ENCODE assay signal across 24 cellular contexts in genomic region chr20:20395856-20396600, GRCh38. TPM values are rescaled to one million over a fixed set of nuclear protein-coding genes. Genes with fewer than 3 reads are reported as not detected.
DNase-seq lines count a peak whose midpoint lies in the region; TF ChIP-seq lines count a peak whose summit lies in the region.
"Had no signal": no experiment of that assay in that cellular context is flagged by ENCODE, and none has a peak within 500 bp of the region (broad histone marks: within the 10 kb centered on the region; RNA-seq: fewer than 3 reads in every experiment).

No MANE protein-coding gene starts in this region.

- no peaks in the 10 kb centered on the region for H3K27me3 ChIP-seq in smooth muscle cell (ENCODE audit: low read depth)
- no peaks in the 10 kb centered on the region for H3K27me3 ChIP-seq in ascending aorta

- no peaks in the 10 kb centered on the region for H3F3A ChIP-seq in smooth muscle cell (ENCODE audit: low read depth)

- H3K4me1 ChIP-seq in smooth muscle cell (ENCODE audit: low read depth) (peaks cover 7% of the 10 kb centered on the region), ascending aorta (no peaks in the 10 kb centered on the region)

- intact Hi-C loops in ascending aorta (cut with DNase I): no loop called here

- TF ChIP-seq CTCF in epithelial cell of esophagus (IDR thresholded peaks at IDR 0.05; ENCODE audit: insufficient read depth, low read depth, low read length, missing control alignments) (no peak), smooth muscle cell (IDR thresholded peaks at IDR 0.05; ENCODE audit: borderline replicate concordance, insufficient read depth, poor library complexity, severe bottlenecking) (no peak), ascending aorta (IDR thresholded peaks at IDR 0.05) (no peak)

- DNase-seq in DMS153 (lab: John Stamatoyannopoulos, UW) (peak; percentile 82), NCI-H128 (lab: John Stamatoyannopoulos, UW; ENCODE audit: unreplicated experiment) (peak; percentile 84), NCI-H345 treated with DMSO at 0.1 percent for 48 hours (lab: John Stamatoyannopoulos, UW; ENCODE audit: unreplicated experiment) (peak; percentile 88), epithelial cell of esophagus (ENCODE audit: low read depth) (peak; percentile 27), smooth muscle cell (lab: John Stamatoyannopoulos, UW; ENCODE audit: unreplicated experiment) (no peak), ascending aorta (ENCODE audit: low spot score in 2 of 2) (no peak), cerebellar nuclear complex (lab: John Stamatoyannopoulos, UW) (no peak), HK-2 (ENCODE audit: unreplicated experiment) (no peak)
- DNase-seq: ACHN; activated CD4-positive, CD25-positive, alpha-beta regulatory T cell treated with anti-CD3 and anti-CD28 coated beads, Interleukin-2, amount 50 U/mL, for 72 hours; amniotic stem cell; CD4-positive, alpha-beta T cell; EL; hypothalamus; kidney glomerular epithelial cell; NCI-H524 treated with DMSO at 0.1 percent for 48 hours; OCI-M1; stimulated activated CD4-positive, alpha-beta T cell treated with anti-CD3 and anti-CD28 coated beads, Interleukin-15, amount 100 ng/mL, for 24 hours; T-helper 9 cell had no signal

- no peak overlapping the region for H3K27ac ChIP-seq in smooth muscle cell (ENCODE audit: low read depth)
- no peak overlapping the region for H3K27ac ChIP-seq in ascending aorta
- H3K27ac ChIP-seq: SK-N-MC had no signal

- H2AFZ ChIP-seq in smooth muscle cell (ENCODE audit: low read depth): no peak overlapping the region

- H3K4me3 ChIP-seq in epithelial cell of esophagus (ENCODE audit: low read length): no peak overlapping the region
- H3K4me3 ChIP-seq in smooth muscle cell: no peak overlapping the region
- no peak overlapping the region for H3K4me3 ChIP-seq in ascending aorta
- H3K4me3 ChIP-seq: SK-N-MC had no signal

- 90% methylated on average over 32 of the region's 32 CpGs for WGBS in smooth muscle cell (ENCODE audit: low lambda C conversion rate)

- H3K9ac ChIP-seq in smooth muscle cell (ENCODE audit: low read depth): no peak overlapping the region

- no peak overlapping the region for H3K4me2 ChIP-seq in smooth muscle cell

- H3K9me3 ChIP-seq in smooth muscle cell (replicated peaks; ENCODE audit: low read depth): no peaks in the 10 kb centered on the region
- H3K9me3 ChIP-seq in ascending aorta: no peaks in the 10 kb centered on the region

- H3K79me2 ChIP-seq in smooth muscle cell (ENCODE audit: low read depth): no peaks in the 10 kb centered on the region

- H3K36me3 ChIP-seq in smooth muscle cell (ENCODE audit: low read depth) (no peaks in the 10 kb centered on the region), ascending aorta (peaks cover 3 to 26% of the 10 kb centered on the region in 2 donors)

- H4K20me1 ChIP-seq in smooth muscle cell (ENCODE audit: low read depth): no peaks in the 10 kb centered on the region

RNA-seq across cellular contexts. Expression of gene INSM1, which starts 28.1 kb away (rescaled TPM):
- total RNA-seq in smooth muscle cell (not detected in 2 replicates), ascending aorta (not detected)
- not detected in 2 replicates for polyA plus RNA-seq in smooth muscle cell
- total RNA-seq: CD4-positive, alpha-beta T cell; fibroblast of villous mesenchyme; mesenteric fat pad; renal cortical epithelial cell; ureter had no signal

Comparison
In these comparisons a context has a peak if more than half of its experiments do, and no peak if none do; other contexts are left out.
1. DNase-seq: peak in DMS153 (single experiment), NCI-H128 (single experiment), NCI-H345 treated with DMSO at 0.1 percent for 48 hours (single experiment) and epithelial cell of esophagus (single experiment); none in smooth muscle cell (single experiment), ascending aorta (0 of 2), cerebellar nuclear complex (0 of 2) and HK-2 (single experiment).